Comparison of ENCODE assay signal across 1 cellular context in the genomic region with DNA sequence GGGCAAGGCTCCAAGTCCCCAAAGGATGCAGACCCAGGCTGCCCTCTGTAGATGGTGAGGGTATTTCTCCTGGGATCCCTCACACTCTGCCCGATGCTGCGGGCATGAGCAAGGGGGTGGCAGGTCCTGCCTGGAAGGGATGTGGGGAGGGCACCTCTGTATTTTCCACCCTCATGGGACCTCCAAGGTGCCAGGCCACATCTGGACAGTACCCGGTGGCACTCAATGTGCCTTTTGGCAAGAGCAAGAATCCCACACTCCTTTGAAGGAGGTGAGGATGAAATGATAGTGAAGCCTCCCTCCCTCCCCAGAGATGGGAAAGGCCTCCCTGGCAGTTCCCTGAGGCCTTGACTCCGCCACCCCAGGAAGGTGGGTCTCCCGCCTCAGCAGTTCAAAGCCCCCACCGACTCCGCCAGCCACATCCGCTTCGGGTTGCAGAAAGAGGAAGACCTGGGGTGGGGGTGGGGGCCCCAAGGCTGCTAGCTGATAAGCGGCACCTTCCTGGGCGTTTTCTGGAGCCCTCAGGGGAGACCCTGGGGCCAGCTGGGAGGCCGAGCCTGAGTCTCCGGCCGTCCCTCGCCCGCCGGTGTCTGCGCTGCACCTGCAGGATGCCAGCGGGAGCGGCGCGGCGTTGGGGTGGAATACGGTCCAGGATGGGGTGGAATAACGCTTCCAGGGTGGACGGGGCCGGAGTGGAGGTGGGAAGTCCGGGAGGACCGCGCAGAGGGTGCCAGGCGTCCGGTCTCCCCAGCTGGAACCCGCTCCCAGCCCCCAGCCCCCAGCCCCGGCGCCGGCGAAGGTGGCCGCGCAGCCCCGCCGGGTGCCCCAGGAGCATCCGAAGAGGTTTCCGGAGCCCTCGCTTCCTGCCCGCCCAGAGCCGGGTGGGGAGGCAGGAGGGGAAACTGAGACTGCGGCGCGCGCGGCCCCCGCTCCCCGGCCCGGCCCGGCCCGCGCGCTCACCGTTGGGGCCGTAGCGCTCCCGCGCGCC.
A peak's percentile ranks its signal among the peaks of the same experiment; 100 is the strongest.
TF ChIP-seq lines count a peak whose summit lies in the region.

No MANE protein-coding gene starts in this region.

TF ChIP-seq in K562, 482 proteins besides CTCF, POLR2A, EP300 and RAD21 (continued from another document):
- TF ChIP-seq, protein P1, sequence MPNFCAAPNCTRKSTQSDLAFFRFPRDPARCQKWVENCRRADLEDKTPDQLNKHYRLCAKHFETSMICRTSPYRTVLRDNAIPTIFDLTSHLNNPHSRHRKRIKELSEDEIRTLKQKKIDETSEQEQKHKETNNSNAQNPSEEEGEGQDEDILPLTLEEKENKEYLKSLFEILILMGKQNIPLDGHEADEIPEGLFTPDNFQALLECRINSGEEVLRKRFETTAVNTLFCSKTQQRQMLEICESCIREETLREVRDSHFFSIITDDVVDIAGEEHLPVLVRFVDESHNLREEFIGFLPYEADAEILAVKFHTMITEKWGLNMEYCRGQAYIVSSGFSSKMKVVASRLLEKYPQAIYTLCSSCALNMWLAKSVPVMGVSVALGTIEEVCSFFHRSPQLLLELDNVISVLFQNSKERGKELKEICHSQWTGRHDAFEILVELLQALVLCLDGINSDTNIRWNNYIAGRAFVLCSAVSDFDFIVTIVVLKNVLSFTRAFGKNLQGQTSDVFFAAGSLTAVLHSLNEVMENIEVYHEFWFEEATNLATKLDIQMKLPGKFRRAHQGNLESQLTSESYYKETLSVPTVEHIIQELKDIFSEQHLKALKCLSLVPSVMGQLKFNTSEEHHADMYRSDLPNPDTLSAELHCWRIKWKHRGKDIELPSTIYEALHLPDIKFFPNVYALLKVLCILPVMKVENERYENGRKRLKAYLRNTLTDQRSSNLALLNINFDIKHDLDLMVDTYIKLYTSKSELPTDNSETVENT (CRISPR knock-in tag; IDR thresholded peaks at IDR 0.05): no peak
- TF ChIP-seq CTBP1 (IDR thresholded peaks at IDR 0.05; ENCODE audit: borderline replicate concordance) (no peak), SMAD1 (IDR thresholded peaks at IDR 0.05; ENCODE audit: low read depth, low read length, partially characterized antibody) (no peak), ZNF57 (CRISPR knock-in tag; IDR thresholded peaks at IDR 0.05) (no peak), ETV1 (tag; conservative IDR thresholded peaks at IDR 0.05; ENCODE audit: low read depth) (peak; percentile 60), ZFX (CRISPR knock-in tag; IDR thresholded peaks at IDR 0.05) (peak; percentile 39), CBFA2T3 (IDR thresholded peaks at IDR 0.05) (peak; percentile 57), ZBTB7A (IDR thresholded peaks at IDR 0.05; ENCODE audit: borderline replicate concordance, control insufficient read depth, low read depth, low read length) (peak; percentile 91), PHF8 (IDR thresholded peaks at IDR 0.05; ENCODE audit: borderline replicate concordance, low read length) (0 out of 2 replicates have a peak, but pooled peaks have one; percentile 10), RNF2 (IDR thresholded peaks at IDR 0.05) (peak; percentile 78; the same call in 1 of the 2 replicates), JUND (IDR thresholded peaks at IDR 0.05; ENCODE audit: borderline replicate concordance, low read depth, low read length) (0 out of 2 replicates have a peak, but pooled peaks have one; percentile 11), JUND (tag; IDR thresholded peaks at IDR 0.05; ENCODE audit: borderline replicate concordance, low read depth, low read length) (no peak; the same call in 2 of the 3 replicates), NR2C2 (CRISPR knock-in tag; IDR thresholded peaks at IDR 0.05) (no peak), NR2C2 (tag; IDR thresholded peaks at IDR 0.05) (0 out of 2 replicates have a peak, but pooled peaks have one; percentile 2), KDM5B (IDR thresholded peaks at IDR 0.05; ENCODE audit: insufficient replicate concordance, low read depth, low read length) (peak; percentile 57)
TF ChIP-seq in K562: peak in this region for 41.
